In genomic region chr6:156934054-156934424, GRCh38 we compare ENCODE assay signal across 12 cellular contexts.
DNase-seq lines count a peak whose midpoint lies in the region; ATAC-seq and TF ChIP-seq lines count a peak whose summit lies in the region.
"Had no signal": no experiment of that assay in that cellular context is flagged by ENCODE, and none has a peak within 500 bp of the region (broad histone marks: within the 10 kb centered on the region; RNA-seq: fewer than 3 reads in every experiment).

No MANE protein-coding gene starts in this region.

- H3K36me3 ChIP-seq in HCT116 (ENCODE audit: control insufficient read depth in 1 of 2, insufficient read depth in 2 of 2, low read length in 2 of 2) (no peaks in the 10 kb centered on the region), endocrine pancreas (ENCODE audit: control insufficient read depth, insufficient read depth, low read length) (no peaks in the 10 kb centered on the region), prostate gland (no peaks in the 10 kb centered on the region)
- H3K36me3 ChIP-seq: brain microvascular endothelial cell had no signal

- H3K79me2 ChIP-seq in HCT116 (ENCODE audit: insufficient read depth, low read length), result peaks cover 17% of the 10 kb centered on the region

- H3K27me3 ChIP-seq in HCT116 (ENCODE audit: insufficient read depth, low read length) (no peaks in the 10 kb centered on the region), endocrine pancreas (ENCODE audit: control insufficient read depth, insufficient read depth, low read length) (no peaks in the 10 kb centered on the region), prostate gland (replicated peaks; ENCODE audit: insufficient read depth) (no peaks in the 10 kb centered on the region)
- H3K27me3 ChIP-seq: brain microvascular endothelial cell had no signal

- intact Hi-C loops in HCT116 (cut with micrococcal nuclease), result no loop called here
- intact Hi-C loops in prostate gland (cut with DNase I), result no loop called here

- no peak for DNase-seq in HCT116 (ENCODE audit: low read depth, low spot score)
- DNase-seq in NCI-H2081 (lab: John Stamatoyannopoulos, UW), result peak; percentile 56 to 83
- no peak for DNase-seq in prostate gland (ENCODE audit: low spot score)
- no peak for DNase-seq in RKO (ENCODE audit: low spot score)
- DNase-seq in stimulated activated naive B cell treated with anti-CD40 and anti-IgM and Interleukin-4, amounts not matched to agents 10 μg/mL and 1 μg/mL and 100 μg/mL, for 72 hours, result no peak
- no peak for DNase-seq in activated T-cell treated with anti-CD3 and anti-CD28 coated beads, Interleukin-2, amount 50 U/mL, for 1 hour
- DNase-seq: activated CD4-positive, alpha-beta T cell treated with anti-CD3 and anti-CD28 coated beads, Interleukin-2, amount 50 U/mL, for 1 hour; brain microvascular endothelial cell; CD8-positive, alpha-beta memory T cell; T-cell had no signal

- WGBS in prostate gland, result 21% methylated on average over 1 of the region's 1 CpG

- H3K4me3 Mint-ChIP-seq in stimulated activated naive B cell treated with anti-CD40 and anti-IgM and Interleukin-4, amounts not matched to agents 10 μg/mL and 1 μg/mL and 100 μg/mL, for 72 hours, result no peak overlapping the region
- H3K4me3 Mint-ChIP-seq: CD8-positive, alpha-beta memory T cell; T-cell had no signal

- peak overlapping the region; percentile 6; the same call in 1 of the 2 replicates for H3K4me2 ChIP-seq in HCT116 (ENCODE audit: low read length)

- no peaks in the 10 kb centered on the region for H3K27me3 Mint-ChIP-seq in stimulated activated naive B cell treated with anti-CD40 and anti-IgM and Interleukin-4, amounts not matched to agents 10 μg/mL and 1 μg/mL and 100 μg/mL, for 72 hours
- H3K27me3 Mint-ChIP-seq: CD8-positive, alpha-beta memory T cell; T-cell had no signal

- ATAC-seq in HCT116, result no peak
- no peak for ATAC-seq in stimulated activated naive B cell treated with anti-CD40 and anti-IgM and Interleukin-4, amounts not matched to agents 10 μg/mL and 1 μg/mL and 100 μg/mL, for 72 hours (replicated peaks)
- no peak for ATAC-seq in HG03460 (IDR thresholded peaks at IDR 0.05; ENCODE audit: unreplicated experiment)
- ATAC-seq: T-cell had no signal

- TF ChIP-seq POLR2A in HCT116 (IDR thresholded peaks at IDR 0.05; ENCODE audit: borderline replicate concordance, extremely low read depth, insufficient read depth, insufficient read length) (no peak), prostate gland (IDR thresholded peaks at IDR 0.05) (no peak)

- CTCF ChIA-PET in HCT116 (lab: Charles Lee), result interaction anchor here (1.3 kb wide), 1 partner anchor 8 kb away, joined by 5 read pairs; no protein-coding TSS in a partner anchor

- H3K9me3 ChIP-seq in HCT116 (ENCODE audit: control insufficient read depth in 1 of 2, insufficient read depth in 1 of 2, low read depth in 1 of 2, low read length in 2 of 2) (no peaks in the 10 kb centered on the region), endocrine pancreas (ENCODE audit: control insufficient read depth, low read length) (no peaks in the 10 kb centered on the region), prostate gland (no peaks in the 10 kb centered on the region)

- no peaks in the 10 kb centered on the region for H3K9me2 ChIP-seq in HCT116 (ENCODE audit: insufficient read depth)

- peaks cover 17 to 76% of the 10 kb centered on the region in 2 donors for H3K4me1 Mint-ChIP-seq in stimulated activated naive B cell treated with anti-CD40 and anti-IgM and Interleukin-4, amounts not matched to agents 10 μg/mL and 1 μg/mL and 100 μg/mL, for 72 hours

- POLR2A ChIA-PET in HCT116 (lab: Charles Lee), result no interaction called here

- TF ChIP-seq RAD21 in HCT116 (IDR thresholded peaks at IDR 0.05; ENCODE audit: low read depth), result no peak

- H3K36me3 Mint-ChIP-seq in stimulated activated naive B cell treated with anti-CD40 and anti-IgM and Interleukin-4, amounts not matched to agents 10 μg/mL and 1 μg/mL and 100 μg/mL, for 72 hours, result peaks cover 22 to 26% of the 10 kb centered on the region in 2 donors

- RAD21 ChIA-PET in HCT116 (lab: Charles Lee; ENCODE audit: low non-redundant PET in 1 of 2, low total read pairs in 2 of 2, uncharacterized antibody in 2 of 2, unreplicated experiment in 2 of 2), result no interaction called here

- no peak overlapping the region for H2AFZ ChIP-seq in HCT116 (ENCODE audit: low read depth, low read length, poor library complexity, severe bottlenecking)

- H3K4me3 ChIP-seq in HCT116 (replicated peaks in 1 of 2; ENCODE audit: low read depth in 1 of 2, low read length in 2 of 2) (no peak overlapping the region), endocrine pancreas (ENCODE audit: control insufficient read depth, insufficient read depth, low read length) (peak overlapping the region; percentile 0), prostate gland (no peak overlapping the region)

- no peak overlapping the region for H3K27ac Mint-ChIP-seq in stimulated activated naive B cell treated with anti-CD40 and anti-IgM and Interleukin-4, amounts not matched to agents 10 μg/mL and 1 μg/mL and 100 μg/mL, for 72 hours
- H3K27ac Mint-ChIP-seq: T-cell had no signal

- TF ChIP-seq CTCF in HCT116 (IDR thresholded peaks at IDR 0.05 in 2 of 3, conservative IDR thresholded peaks at IDR 0.05 in 1 of 3; ENCODE audit: borderline replicate concordance in 1 of 3, insufficient read depth in 1 of 3, low read depth in 2 of 3, low read length in 2 of 3) (no peak), prostate gland (IDR thresholded peaks at IDR 0.05) (no peak)

- no peak overlapping the region for H3K9ac ChIP-seq in HCT116 (ENCODE audit: low read length)
- no peak overlapping the region for H3K9ac ChIP-seq in endocrine pancreas (ENCODE audit: control insufficient read depth, insufficient read depth, low read length)

- H3K4me1 ChIP-seq in HCT116 (ENCODE audit: control insufficient read depth in 1 of 2, insufficient read depth in 2 of 2, low read length in 2 of 2), result peaks cover 11 to 16% of the 10 kb centered on the region in 2 experiments; a peak in 3 of 4 replicates
- H3K4me1 ChIP-seq in endocrine pancreas (ENCODE audit: control insufficient read depth, insufficient read depth, low read length), result peaks cover 14% of the 10 kb centered on the region
- H3K4me1 ChIP-seq in prostate gland (replicated peaks), result peaks cover 10% of the 10 kb centered on the region

- H3K9me3 Mint-ChIP-seq in stimulated activated naive B cell treated with anti-CD40 and anti-IgM and Interleukin-4, amounts not matched to agents 10 μg/mL and 1 μg/mL and 100 μg/mL, for 72 hours, result peaks cover 0 to 1% of the 10 kb centered on the region in 2 donors
- H3K9me3 Mint-ChIP-seq: CD8-positive, alpha-beta memory T cell; T-cell had no signal

- BruUV-seq in HCT116 (replicated peaks; lab: Mats Ljungman, UMichigan), result no TSS peak

- H3K27ac ChIP-seq in HCT116 (ENCODE audit: low read depth, low read length) (no peak overlapping the region), prostate gland (peak overlapping the region; percentile 41 to 60)
- H3K27ac ChIP-seq: brain microvascular endothelial cell had no signal

- H4K20me1 ChIP-seq in HCT116 (ENCODE audit: insufficient read depth), result no peaks in the 10 kb centered on the region

TF ChIP-seq in HCT116, 20 proteins besides CTCF, POLR2A, EP300 and RAD21 (continues in another document):
- TF ChIP-seq ELF1 (IDR thresholded peaks at IDR 0.05; ENCODE audit: borderline replicate concordance, low read depth), result no peak
- no peak for TF ChIP-seq SIN3A (IDR thresholded peaks at IDR 0.05; ENCODE audit: low read depth)
- TF ChIP-seq YY1 (IDR thresholded peaks at IDR 0.05; ENCODE audit: extremely low read depth, insufficient replicate concordance, low read depth, low read length), result no peak
- no peak for TF ChIP-seq TCF7L2 (IDR thresholded peaks at IDR 0.05; ENCODE audit: borderline replicate concordance, extremely low read depth, insufficient read depth, insufficient read length)
- TF ChIP-seq EGR1 (IDR thresholded peaks at IDR 0.05; ENCODE audit: low read depth), result no peak
- TF ChIP-seq EZH2phosphoT487 (IDR thresholded peaks at IDR 0.05; ENCODE audit: borderline replicate concordance), result no peak
- TF ChIP-seq SP1 (IDR thresholded peaks at IDR 0.05; ENCODE audit: low read depth), result no peak
- TF ChIP-seq CBX3 (IDR thresholded peaks at IDR 0.05; ENCODE audit: low read depth), result no peak
- TF ChIP-seq MAX (IDR thresholded peaks at IDR 0.05), result no peak
- TF ChIP-seq CEBPB (IDR thresholded peaks at IDR 0.05; ENCODE audit: low read depth), result no peak
- TF ChIP-seq SRF (IDR thresholded peaks at IDR 0.05; ENCODE audit: low read depth), result no peak
- TF ChIP-seq REST (IDR thresholded peaks at IDR 0.05; ENCODE audit: low read depth), result no peak
- no peak for TF ChIP-seq POLR2AphosphoS5 (IDR thresholded peaks at IDR 0.05; ENCODE audit: low read depth, low read length)
- no peak for TF ChIP-seq ZNF274 (IDR thresholded peaks at IDR 0.05; ENCODE audit: low read depth, low read length)
- TF ChIP-seq FOSL1 (IDR thresholded peaks at IDR 0.05; ENCODE audit: low read depth), result no peak
- TF ChIP-seq JUND (IDR thresholded peaks at IDR 0.05), result no peak

Comparison
In these comparisons a context has a peak if more than half of its experiments do, and no peak if none do; other contexts are left out.
1. DNase-seq: peak in NCI-H2081 (2 of 2); none in HCT116 (single experiment), prostate gland (single experiment), RKO (single experiment), stimulated activated naive B cell treated with anti-CD40 and anti-IgM and Interleukin-4, amounts not matched to agents 10 μg/mL and 1 μg/mL and 100 μg/mL, for 72 hours (single experiment) and activated T-cell treated with anti-CD3 and anti-CD28 coated beads, Interleukin-2, amount 50 U/mL, for 1 hour (single experiment).